In the genomic region with DNA sequence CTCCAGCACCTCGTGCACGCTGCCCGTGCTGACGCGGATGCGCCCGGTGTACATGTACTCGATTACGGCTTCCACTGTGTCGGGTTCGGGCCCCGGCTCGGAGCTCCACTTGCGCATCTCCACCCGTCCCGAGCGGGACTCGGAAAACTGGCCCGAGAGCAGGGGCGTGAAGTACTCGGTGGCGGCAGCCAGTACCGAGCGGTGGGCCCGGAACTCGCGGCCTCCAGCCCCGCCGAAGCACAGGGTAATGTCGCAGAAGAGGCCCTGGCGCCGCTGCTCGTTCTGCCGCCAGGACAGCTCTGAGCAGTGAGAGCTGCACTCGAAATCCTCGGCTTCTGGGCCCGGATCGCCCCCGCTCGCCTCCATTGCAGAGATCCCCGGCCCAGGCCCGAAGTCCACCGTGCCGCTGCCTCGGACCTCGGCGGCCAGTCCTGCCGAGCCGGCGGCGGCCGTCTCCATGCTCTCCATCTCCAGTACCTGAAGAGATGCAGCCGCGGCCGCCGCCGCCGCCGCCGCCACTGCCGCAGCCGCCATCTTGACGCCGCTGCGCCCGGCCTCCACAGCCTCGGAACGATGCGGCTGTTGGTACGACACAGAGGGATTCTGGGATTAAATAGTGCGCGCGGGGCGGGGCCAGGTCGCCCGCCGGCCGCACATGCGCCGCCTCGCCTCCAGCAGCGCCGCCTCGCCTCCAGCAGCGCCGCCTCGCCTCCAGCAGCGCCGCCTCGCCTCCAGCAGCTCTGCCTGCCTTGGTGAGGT, we compare ENCODE assay signal across 8 cellular contexts. TPM values are rescaled to one million over a fixed set of nuclear protein-coding genes. Genes with fewer than 3 reads are reported as not detected.
DNase-seq lines count a peak whose midpoint lies in the region; ATAC-seq, FAIRE-seq and TF ChIP-seq lines count a peak whose summit lies in the region.

A gene with protein sequence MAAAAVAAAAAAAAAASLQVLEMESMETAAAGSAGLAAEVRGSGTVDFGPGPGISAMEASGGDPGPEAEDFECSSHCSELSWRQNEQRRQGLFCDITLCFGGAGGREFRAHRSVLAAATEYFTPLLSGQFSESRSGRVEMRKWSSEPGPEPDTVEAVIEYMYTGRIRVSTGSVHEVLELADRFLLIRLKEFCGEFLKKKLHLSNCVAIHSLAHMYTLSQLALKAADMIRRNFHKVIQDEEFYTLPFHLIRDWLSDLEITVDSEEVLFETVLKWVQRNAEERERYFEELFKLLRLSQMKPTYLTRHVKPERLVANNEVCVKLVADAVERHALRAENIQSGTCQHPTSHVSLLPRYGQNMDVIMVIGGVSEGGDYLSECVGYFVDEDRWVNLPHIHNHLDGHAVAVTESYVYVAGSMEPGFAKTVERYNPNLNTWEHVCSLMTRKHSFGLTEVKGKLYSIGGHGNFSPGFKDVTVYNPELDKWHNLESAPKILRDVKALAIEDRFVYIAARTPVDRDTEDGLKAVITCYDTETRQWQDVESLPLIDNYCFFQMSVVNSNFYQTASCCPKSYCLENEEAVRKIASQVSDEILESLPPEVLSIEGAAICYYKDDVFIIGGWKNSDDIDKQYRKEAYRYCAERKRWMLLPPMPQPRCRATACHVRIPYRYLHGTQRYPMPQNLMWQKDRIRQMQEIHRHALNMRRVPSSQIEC (minus strand): TSS at position 587 of the 759 bp plus-strand sequence. CDS start 53 bp downstream, at position 534.

- H3K27me3 ChIP-seq in right atrium auricular region: no peaks in the 10 kb centered on the region

- in situ Hi-C loops in GM13976 (cut with MboI; ENCODE audit: low sequenced_read_pairs, unreplicated experiment): no loop called here

- H3K4me3 ChIP-seq in right atrium auricular region: peak within 1 kb of the TSS; percentile 94 to 100

- peaks cover 22% of the 10 kb centered on the region for H3K36me3 ChIP-seq in right atrium auricular region

- H3K4me1 ChIP-seq in right atrium auricular region: peaks cover 0 to 37% of the 10 kb centered on the region in 2 donors

- peak; percentile 83 for ATAC-seq in HG02840 (IDR thresholded peaks at IDR 0.05; ENCODE audit: low FRiP score, unreplicated experiment)

- peak; percentile 74 for FAIRE-seq in urothelium cell line (lab: Jason Lieb, UNC)

- DNase-seq in GM13976 (ENCODE audit: low spot score): peak; percentile 95
- peak; percentile 89 for DNase-seq in NCI-H146 (lab: John Stamatoyannopoulos, UW)
- peak; percentile 20 to 94 (median 78) for DNase-seq in amygdala (lab: John Stamatoyannopoulos, UW)
- peak; percentile 88 for DNase-seq in right atrium auricular region (ENCODE audit: low spot score)
- peak; percentile 55 for DNase-seq in pulmonary artery endothelial cell (ENCODE audit: low read depth, low spot score)
- DNase-seq in urothelium cell line (ENCODE audit: low spot score): peak; percentile 96

- H3K27ac ChIP-seq in right atrium auricular region: peak within 1 kb of the TSS; percentile 93 to 97

- no peaks in the 10 kb centered on the region for H3K9me3 ChIP-seq in right atrium auricular region

- intact Hi-C loops in T-helper 1 cell treated with Interleukin-12 subunit alpha and Interleukin-12 subunit beta and Interleukin-4 antibody, amounts not matched to agents 30 ng/mL and 1 ng/mL, for 36 hours (cut with micrococcal nuclease): loop anchor here (1.0 to 5.0 kb wide), 13 partner anchors 30 to 316 kb away; a partner anchor contains a TSS

- TF ChIP-seq CTCF in GM13976 (IDR thresholded peaks at IDR 0.05; ENCODE audit: borderline replicate concordance, control extremely low read depth, extremely low read depth, insufficient read depth, missing control alignments): no peak
- TF ChIP-seq CTCF in right atrium auricular region (IDR thresholded peaks at IDR 0.05): no peak

RNA-seq across cellular contexts. Expression of the gene that starts here (rescaled TPM):
- 15.5 TPM in 2 replicates for total RNA-seq in T-helper 1 cell treated with Interleukin-12 subunit alpha and Interleukin-12 subunit beta and Interleukin-4 antibody, amounts not matched to agents 30 ng/mL and 1 ng/mL, for 36 hours
- total RNA-seq in right atrium auricular region: 1 to 10 TPM; 6.9 to 8.7 TPM
- total RNA-seq in pulmonary artery endothelial cell: 24.7 and 35.4 TPM in 2 replicates

Comparison
In these comparisons a context has a peak if more than half of its experiments do, and no peak if none do; other contexts are left out.
1. Peak in every context shown above with its lines: DNase-seq, ATAC-seq, H3K4me3 ChIP-seq and H3K27ac ChIP-seq.